Comparison of ENCODE assay signal across 10 cellular contexts in the genomic region with DNA sequence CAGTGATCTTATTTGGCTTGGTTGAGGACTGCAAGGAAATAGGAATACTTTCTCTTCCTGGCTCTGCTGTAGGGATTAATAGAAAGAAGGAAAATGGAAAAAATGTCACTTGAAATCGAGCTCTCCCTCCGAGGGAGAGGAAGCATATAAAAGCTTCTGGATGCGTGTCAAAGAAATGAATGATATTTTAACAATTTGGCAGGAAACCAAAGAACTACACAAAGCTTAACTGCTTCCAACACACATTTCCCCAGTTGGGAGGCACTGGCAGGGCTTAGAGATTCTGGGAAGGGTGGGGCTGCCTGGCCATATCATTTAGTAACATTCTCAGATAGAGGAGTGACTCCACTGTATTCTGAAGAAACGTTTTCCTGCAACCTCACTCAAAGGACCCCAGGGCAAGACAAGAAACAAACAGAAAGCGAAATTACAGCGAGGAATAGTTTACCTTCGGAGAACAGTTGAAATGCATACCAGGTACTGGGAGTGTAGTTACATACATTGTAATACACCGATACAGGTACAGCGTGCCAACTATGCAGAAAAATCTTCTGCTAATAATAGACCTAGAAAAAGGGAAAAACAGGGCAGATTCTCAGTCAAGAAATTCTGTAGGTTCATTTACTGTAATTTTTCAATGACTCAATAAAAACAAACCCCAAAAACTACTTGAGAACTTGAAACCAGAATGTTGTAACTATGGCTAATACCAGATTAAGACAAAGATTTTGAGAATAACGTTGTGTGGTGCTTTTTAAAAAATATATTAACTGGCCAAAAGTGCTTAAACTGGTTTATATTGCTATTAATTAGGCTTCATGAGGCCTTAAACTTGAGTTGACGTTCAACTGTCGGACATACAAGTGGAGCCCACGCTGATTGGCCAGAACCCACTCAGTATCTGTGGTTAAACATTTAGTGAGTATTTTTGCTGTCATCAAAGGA.
DNase-seq lines count a peak whose midpoint lies in the region; ATAC-seq and TF ChIP-seq lines count a peak whose summit lies in the region.
"Had no signal": no experiment of that assay in that cellular context is flagged by ENCODE, and none has a peak within 500 bp of the region (broad histone marks: within the 10 kb centered on the region; RNA-seq: fewer than 3 reads in every experiment).

No MANE protein-coding gene starts in this region.

- H3K4me3 ChIP-seq in MG63 (no peak overlapping the region), duodenal mucosa (ENCODE audit: low read depth in 1 of 2, low read length in 2 of 2) (peak overlapping the region; percentile 29 to 43), WERI-Rb-1 (ENCODE audit: low read depth, low read length) (no peak overlapping the region)

- H3K27me3 ChIP-seq in MG63: no peaks in the 10 kb centered on the region
- no peaks in the 10 kb centered on the region for H3K27me3 ChIP-seq in duodenal mucosa (ENCODE audit: control insufficient read depth in 1 of 2, insufficient read depth in 2 of 2, low read length in 2 of 2)
- no peaks in the 10 kb centered on the region for H3K27me3 ChIP-seq in WERI-Rb-1 (ENCODE audit: insufficient read depth, low read depth, severe bottlenecking)

- peak overlapping the region in 1 of 2 donors; percentile 41 for H3K9ac ChIP-seq in duodenal mucosa (ENCODE audit: low read depth in 1 of 2, low read length in 2 of 2)

- peaks cover 5% of the 10 kb centered on the region for H3K36me3 Mint-ChIP-seq in natural killer cell

- H3K4me1 ChIP-seq in duodenal mucosa (ENCODE audit: control insufficient read depth in 1 of 2, insufficient read depth in 2 of 2, low read length in 2 of 2): peaks cover 0 to 20% of the 10 kb centered on the region in 2 donors

- no peaks in the 10 kb centered on the region for H3K9me3 Mint-ChIP-seq in natural killer cell
- H3K9me3 Mint-ChIP-seq: IgD-negative memory B cell, nephron progenitor cell had no signal

- H3K9me3 ChIP-seq in MG63 (no peaks in the 10 kb centered on the region), duodenal mucosa (ENCODE audit: control insufficient read depth in 1 of 2, low read length in 2 of 2) (no peaks in the 10 kb centered on the region), WERI-Rb-1 (ENCODE audit: severe bottlenecking) (no peaks in the 10 kb centered on the region)

- peak overlapping the region; percentile 7 for H3K4me3 Mint-ChIP-seq in natural killer cell
- H3K4me3 Mint-ChIP-seq: nephron progenitor cell had no signal

- H3K27ac Mint-ChIP-seq in natural killer cell: no peak overlapping the region
- H3K27ac Mint-ChIP-seq: IgD-negative memory B cell, nephron progenitor cell had no signal

- TF ChIP-seq CTCF in AG09319 (IDR thresholded peaks at IDR 0.05; ENCODE audit: low read depth, low read length) (no peak), natural killer cell (IDR thresholded peaks at IDR 0.05) (no peak), WERI-Rb-1 (IDR thresholded peaks at IDR 0.05; ENCODE audit: low read depth, low read length) (no peak)

- intact Hi-C loops in natural killer cell (cut with micrococcal nuclease): no loop called here

- H3K27me3 Mint-ChIP-seq in natural killer cell (ENCODE audit: low read depth in 2 of 2): no peaks in the 10 kb centered on the region
- H3K27me3 Mint-ChIP-seq: IgD-negative memory B cell had no signal

- peak; percentile 70 for DNase-seq in AG09319 (ENCODE audit: extremely low read depth, low read depth)
- DNase-seq in MG63: peak; percentile 76
- no peak for DNase-seq in natural killer cell
- DNase-seq in ecto neural progenitor cell (ENCODE audit: low spot score): no peak
- DNase-seq in DMS79 treated with DMSO at 0.1 percent for 48 hours (lab: John Stamatoyannopoulos, UW): no peak
- no peak for DNase-seq in central memory CD4-positive, alpha-beta T cell
- no peak for DNase-seq in WERI-Rb-1
- DNase-seq: nephron progenitor cell had no signal

- peaks cover 4% of the 10 kb centered on the region; the same call in 1 of the 2 replicates for H3K36me3 ChIP-seq in MG63
- H3K36me3 ChIP-seq in duodenal mucosa (ENCODE audit: control insufficient read depth in 1 of 2, insufficient read depth in 2 of 2, low read length in 2 of 2): no peaks in the 10 kb centered on the region
- no peaks in the 10 kb centered on the region for H3K36me3 ChIP-seq in WERI-Rb-1

- H3K4me1 Mint-ChIP-seq in natural killer cell: peaks cover 8 to 13% of the 10 kb centered on the region in 2 donors
- H3K4me1 Mint-ChIP-seq: nephron progenitor cell had no signal

- no peak for ATAC-seq in natural killer cell

- H3K27ac ChIP-seq in duodenal mucosa (ENCODE audit: low read depth, low read length): no peak overlapping the region
- H3K27ac ChIP-seq in WERI-Rb-1: no peak overlapping the region

Comparison
In these comparisons a context has a peak if more than half of its experiments do, and no peak if none do; other contexts are left out.
1. DNase-seq: peak in AG09319 (single experiment) and MG63 (single experiment); none in natural killer cell (single experiment), ecto neural progenitor cell (single experiment), DMS79 treated with DMSO at 0.1 percent for 48 hours (single experiment), central memory CD4-positive, alpha-beta T cell (single experiment) and WERI-Rb-1 (single experiment).
2. H3K4me3 ChIP-seq: peak in duodenal mucosa (2 of 2); none in MG63 (single experiment) and WERI-Rb-1 (single experiment).